11 cellular contexts compared by ENCODE assay signal in genomic region chr1:183612972-183613371, GRCh38. TPM values are rescaled to one million over a fixed set of nuclear protein-coding genes. Genes with fewer than 3 reads are reported as not detected.
"Had no signal": no experiment of that assay in that cellular context is flagged by ENCODE, and none has a peak within 500 bp of the region (broad histone marks: within the 10 kb centered on the region; RNA-seq: fewer than 3 reads in every experiment).

No MANE protein-coding gene starts in this region.

RNA-seq across cellular contexts. Expression of gene NCF2, which starts 22.7 kb away (rescaled TPM):
- total RNA-seq: dermis blood vessel endothelial cell had no signal

RNA-seq across cellular contexts. Expression of gene APOBEC4, which starts 40.1 kb away (rescaled TPM):
- total RNA-seq: activated CD4-positive, alpha-beta memory T cell treated with anti-CD3 and anti-CD28 coated beads, Interleukin-2, amount 10 ng/mL, durations not matched to agents 7 days and 5 days; activated CD4-positive, alpha-beta T cell treated with anti-CD3 and anti-CD28 coated beads, Interleukin-2, amount 10 ng/mL, durations not matched to agents 7 days and 5 days; activated T-cell treated with anti-CD3 and anti-CD28 coated beads, Interleukin-2, amount 50 U/mL, for 72 hours; astrocyte; bronchial epithelial cell; cardiac septum; cerebellum; dermis blood vessel endothelial cell; gastrocnemius medialis; heart left ventricle had no signal
- polyA plus RNA-seq: esophagus had no signal
